In genomic region chr1:244381887-244382565, GRCh38 we compare ENCODE assay signal across 18 cellular contexts.
DNase-seq lines count a peak whose midpoint lies in the region; ATAC-seq and TF ChIP-seq lines count a peak whose summit lies in the region.
"Had no signal": no experiment of that assay in that cellular context is flagged by ENCODE, and none has a peak within 500 bp of the region (broad histone marks: within the 10 kb centered on the region; RNA-seq: fewer than 3 reads in every experiment).

No MANE protein-coding gene starts in this region.

- H3K9me3 ChIP-seq in IMR-90 (ENCODE audit: control insufficient read depth, insufficient read depth, low read length) (no peaks in the 10 kb centered on the region), psoas muscle (no peaks in the 10 kb centered on the region)
- H3K9me3 ChIP-seq: gastrocnemius medialis, upper lobe of left lung had no signal

- WGBS in IMR-90 (ENCODE audit: extremely low coverage in 2 of 2, insufficient read length in 1 of 2), 2 experiments, result 60% methylated on average over 3 of the region's 7 CpGs; no CpG with 5 or more reads in 1 of the 2 experiments
- 54 to 78% (median 77%) methylated on average over 7 of the region's 7 CpGs for WGBS in psoas muscle, 3 donors

- H3K36me3 ChIP-seq in IMR-90 (ENCODE audit: control insufficient read depth, insufficient read depth, low read length) (no peaks in the 10 kb centered on the region), psoas muscle (ENCODE audit: insufficient read depth in 1 of 2, low read depth in 1 of 2) (no peaks in the 10 kb centered on the region)
- H3K36me3 ChIP-seq: gastrocnemius medialis, upper lobe of left lung had no signal

- peak overlapping the region; percentile 54 for H2BK20ac ChIP-seq in IMR-90 (ENCODE audit: low read depth, low read length)

- H4K8ac ChIP-seq in IMR-90 (ENCODE audit: low read depth in 2 of 2, low read length in 2 of 2), result peak overlapping the region in 1 of 2 experiments; percentile 9; a peak in 1 of 4 replicates

- no peaks in the 10 kb centered on the region for H4K20me1 ChIP-seq in IMR-90 (ENCODE audit: insufficient read depth, low read length)

- peak overlapping the region; percentile 29 for H3K4me3 Mint-ChIP-seq in chondrocyte (ENCODE audit: unreplicated experiment)
- H3K4me3 Mint-ChIP-seq: activated CD4-positive, alpha-beta memory T cell treated with anti-CD3 and anti-CD28 coated beads, Interleukin-2, amount 10 ng/mL, durations not matched to agents 7 days and 5 days had no signal

- peak overlapping the region; percentile 33; the same call in 1 of the 2 replicates for H3K4ac ChIP-seq in IMR-90 (ENCODE audit: low read depth, low read length)

- no peaks in the 10 kb centered on the region for H3K9me1 ChIP-seq in IMR-90 (ENCODE audit: insufficient read depth, low read length)

- intact Hi-C loops in IMR-90 (cut with micrococcal nuclease), result no loop called here
- intact Hi-C loops in psoas muscle (cut with DNase I), result no loop called here

- TF ChIP-seq CTCF in AG04449 (IDR thresholded peaks at IDR 0.05; ENCODE audit: insufficient read depth, low read length, missing control alignments), result no peak
- TF ChIP-seq CTCF in IMR-90 (conservative IDR thresholded peaks at IDR 0.05; ENCODE audit: low read depth, low read length), result no peak
- no peak for TF ChIP-seq CTCF in chondrocyte (IDR thresholded peaks at IDR 0.05)
- no peak for TF ChIP-seq CTCF in psoas muscle (IDR thresholded peaks at IDR 0.05)

- H3K18ac ChIP-seq in IMR-90 (ENCODE audit: low read depth, low read length), result peak overlapping the region; percentile 10

- dilution Hi-C loops in IMR-90 (cut with HindIII; ENCODE audit: low sequenced_read_pairs, unreplicated experiment), result no loop called here

- peak overlapping the region; percentile 3; the same call in 1 of the 2 replicates for H4K5ac ChIP-seq in IMR-90 (ENCODE audit: low read depth, low read length)

- H2AFZ ChIP-seq in IMR-90 (replicated peaks; ENCODE audit: low read length, poor library complexity), result peak overlapping the region; percentile 64

- TF ChIP-seq POLR2A in IMR-90 (IDR thresholded peaks at IDR 0.05; ENCODE audit: low read depth, low read length), result no peak

- peak; percentile 41 for DNase-seq in AG04449 (ENCODE audit: low read depth, low spot score)
- DNase-seq in IMR-90, result peak; percentile 76
- no peak for DNase-seq in chondrocyte (ENCODE audit: low spot score)
- peak; percentile 33 to 36 for DNase-seq in lung microvascular endothelial cell (ENCODE audit: low read depth in 2 of 2)
- DNase-seq in medulla oblongata (ENCODE audit: extremely low spot score), result no peak
- DNase-seq in stimulated activated CD4-positive, alpha-beta T cell treated with anti-CD3 and anti-CD28 coated beads, Interleukin-12 subunit alpha, Interleukin-12 subunit beta, amount 100 ng/mL, for 4 hours, result no peak
- no peak for DNase-seq in psoas muscle
- DNase-seq: activated CD4-positive, alpha-beta memory T cell treated with anti-CD3 and anti-CD28 coated beads, Interleukin-2, amount 10 ng/mL, durations not matched to agents 7 days and 5 days; activated gamma-delta T cell; cerebellar nuclear complex; gastrocnemius medialis; kidney glomerular epithelial cell; NCI-H1105; NCI-H446 treated with DMSO at 0.1 percent for 48 hours; stimulated activated CD4-positive, alpha-beta T cell treated with anti-CD3 and anti-CD28 coated beads, Interleukin-15, amount 100 ng/mL, for 24 hours; T-helper 9 cell; upper lobe of left lung had no signal

- H3K27me3 Mint-ChIP-seq in chondrocyte (ENCODE audit: low read depth), result no peaks in the 10 kb centered on the region
- H3K27me3 Mint-ChIP-seq: activated CD4-positive, alpha-beta memory T cell treated with anti-CD3 and anti-CD28 coated beads, Interleukin-2, amount 10 ng/mL, durations not matched to agents 7 days and 5 days had no signal

- H2BK120ac ChIP-seq in IMR-90 (ENCODE audit: low read depth, low read length), result peak overlapping the region; percentile 67

- no peaks in the 10 kb centered on the region for H3K79me1 ChIP-seq in IMR-90 (ENCODE audit: low read depth in 1 of 2, low read length in 2 of 2)

- TF ChIP-seq RAD21 in IMR-90 (IDR thresholded peaks at IDR 0.05; ENCODE audit: low read length), result no peak

- H2BK5ac ChIP-seq in IMR-90 (ENCODE audit: low read depth, low read length, poor library complexity, severe bottlenecking), result peak overlapping the region; percentile 72

- H3K56ac ChIP-seq in IMR-90 (ENCODE audit: extremely low read depth, insufficient read depth, low read length), result no peak overlapping the region

- H3K4me2 ChIP-seq in IMR-90 (ENCODE audit: low read depth, low read length), result peak overlapping the region; percentile 74

- BruUV-seq in IMR-90 (replicated peaks; lab: Mats Ljungman, UMichigan), result no TSS peak

- no peak overlapping the region for H3K4me3 ChIP-seq in AG04449 (ENCODE audit: low read depth, low read length)
- no peak overlapping the region for H3K4me3 ChIP-seq in IMR-90 (ENCODE audit: insufficient read depth, low read depth, low read length)
- H3K4me3 ChIP-seq in psoas muscle, result no peak overlapping the region
- H3K4me3 ChIP-seq: gastrocnemius medialis, upper lobe of left lung had no signal

- H3K27ac Mint-ChIP-seq in chondrocyte (ENCODE audit: unreplicated experiment), result peak overlapping the region; percentile 95
- H3K27ac Mint-ChIP-seq: activated CD4-positive, alpha-beta memory T cell treated with anti-CD3 and anti-CD28 coated beads, Interleukin-2, amount 10 ng/mL, durations not matched to agents 7 days and 5 days had no signal

- H3K27ac ChIP-seq in IMR-90 (ENCODE audit: insufficient read depth, low read length), result peak overlapping the region; percentile 69
- H3K27ac ChIP-seq in psoas muscle, result no peak overlapping the region
- H3K27ac ChIP-seq: gastrocnemius medialis, upper lobe of left lung had no signal

- H3K4me1 ChIP-seq in IMR-90 (ENCODE audit: control insufficient read depth, insufficient read depth, low read length) (peaks cover 8% of the 10 kb centered on the region), psoas muscle (no peaks in the 10 kb centered on the region)
- H3K4me1 ChIP-seq: gastrocnemius medialis, upper lobe of left lung had no signal

- H3K23ac ChIP-seq in IMR-90 (ENCODE audit: low read depth, low read length), result no peak overlapping the region

- peak overlapping the region; percentile 65; the same call in 1 of the 2 replicates for H4K91ac ChIP-seq in IMR-90 (ENCODE audit: insufficient read depth, low read depth, low read length)

- CTCF ChIA-PET in AG04449 (lab: Yijun Ruan, JAX), result interaction anchor here (1.4 kb wide), 1 partner anchor 18 kb away, joined by 3 read pairs; no protein-coding TSS in a partner anchor
- CTCF ChIA-PET in IMR-90 (lab: Yijun Ruan, JAX), result interaction anchor here (0.5 to 1.1 kb wide), 2 partner anchors 23 to 29 kb away, joined by 4 to 5 read pairs; no protein-coding TSS in a partner anchor

- 0 out of 2 replicates have a peak overlapping the region, but pooled peaks have one; percentile 63 for H3K14ac ChIP-seq in IMR-90 (replicated peaks; ENCODE audit: low read depth, low read length)

- peak; percentile 80 for ATAC-seq in IMR-90 (ENCODE audit: low read depth)
- no peak for ATAC-seq in HG03039 (IDR thresholded peaks at IDR 0.05; ENCODE audit: unreplicated experiment)
- no peak for ATAC-seq in psoas muscle
- ATAC-seq: gastrocnemius medialis had no signal

- H3K9ac ChIP-seq in IMR-90 (ENCODE audit: low read depth, low read length), result no peak overlapping the region

- H3K36me3 Mint-ChIP-seq in chondrocyte (ENCODE audit: low read depth), result no peaks in the 10 kb centered on the region

- H3K27me3 ChIP-seq in IMR-90 (ENCODE audit: control insufficient read depth, insufficient read depth, low read length) (no peaks in the 10 kb centered on the region), psoas muscle (ENCODE audit: insufficient read depth in 3 of 3, low read length in 2 of 3) (no peaks in the 10 kb centered on the region)
- H3K27me3 ChIP-seq: gastrocnemius medialis, upper lobe of left lung had no signal

- peak overlapping the region; percentile 2; the same call in 1 of the 3 replicates for H2BK15ac ChIP-seq in IMR-90 (ENCODE audit: low read depth, low read length)

- no peak overlapping the region for H2AK9ac ChIP-seq in IMR-90 (replicated peaks; ENCODE audit: low read depth, low read length, poor library complexity)

- peaks cover 27% of the 10 kb centered on the region for H3K4me1 Mint-ChIP-seq in chondrocyte (ENCODE audit: low read depth)
- H3K4me1 Mint-ChIP-seq: activated CD4-positive, alpha-beta memory T cell treated with anti-CD3 and anti-CD28 coated beads, Interleukin-2, amount 10 ng/mL, durations not matched to agents 7 days and 5 days had no signal

- in situ Hi-C loops in IMR-90 (cut with MboI; ENCODE audit: low sequenced_read_pairs), result no loop called here

- peak overlapping the region; percentile 8; the same call in 1 of the 2 replicates for H2AK5ac ChIP-seq in IMR-90 (ENCODE audit: low read depth, low read length)

- no peaks in the 10 kb centered on the region for H3K9me3 Mint-ChIP-seq in chondrocyte (ENCODE audit: low read depth)
- H3K9me3 Mint-ChIP-seq: activated CD4-positive, alpha-beta memory T cell treated with anti-CD3 and anti-CD28 coated beads, Interleukin-2, amount 10 ng/mL, durations not matched to agents 7 days and 5 days had no signal

- POLR2A ChIA-PET in AG04449 (lab: Yijun Ruan, JAX), result interaction anchor here (1.3 kb wide), 1 partner anchor 20 kb away, joined by 6 read pairs; no protein-coding TSS in a partner anchor
- POLR2A ChIA-PET in IMR-90 (lab: Charles Lee; ENCODE audit: unreplicated experiment), result no interaction called here

TF ChIP-seq in IMR-90, 13 proteins besides CTCF, POLR2A, EP300 and RAD21:
- TF ChIP-seq CEBPB (IDR thresholded peaks at IDR 0.05; ENCODE audit: low read depth, low read length) (peak; percentile 69), CHD1 (IDR thresholded peaks at IDR 0.05; ENCODE audit: low read depth, low read length) (no peak)

Comparison
In these comparisons a context has a peak if more than half of its experiments do, and no peak if none do; other contexts are left out.
1. DNase-seq: peak in AG04449 (single experiment), IMR-90 (single experiment) and lung microvascular endothelial cell (2 of 2); none in chondrocyte (single experiment), medulla oblongata (single experiment), stimulated activated CD4-positive, alpha-beta T cell treated with anti-CD3 and anti-CD28 coated beads, Interleukin-12 subunit alpha, Interleukin-12 subunit beta, amount 100 ng/mL, for 4 hours (single experiment) and psoas muscle (0 of 2).